ENCODE assay signal across 19 cellular contexts in genomic region chr3:43215684-43216336, GRCh38.
DNase-seq lines count a peak whose midpoint lies in the region; ATAC-seq and TF ChIP-seq lines count a peak whose summit lies in the region.
"Had no signal": no experiment of that assay in that cellular context is flagged by ENCODE, and none has a peak within 500 bp of the region (broad histone marks: within the 10 kb centered on the region; RNA-seq: fewer than 3 reads in every experiment).

No MANE protein-coding gene starts in this region.

- POLR2A ChIA-PET in CD8-positive, alpha-beta T cell (lab: Charles Lee), result interaction anchor here (5.6 kb wide), 1 partner anchor 53 kb away, joined by 24 read pairs; no protein-coding TSS in a partner anchor

- no peak overlapping the region for H4K5ac ChIP-seq in H9 (ENCODE audit: insufficient read length, low read depth, low read length)

- no peak overlapping the region for H3K56ac ChIP-seq in H9 (ENCODE audit: insufficient read length, low read depth, low read length)

- no peaks in the 10 kb centered on the region for H3K23me2 ChIP-seq in H9 (ENCODE audit: insufficient read length, low read depth, low read length, poor library complexity, severe bottlenecking)

- no peaks in the 10 kb centered on the region for H3K79me1 ChIP-seq in H9 (ENCODE audit: insufficient read depth, low read depth, low read length, poor library complexity, severe bottlenecking)

- H2AK5ac ChIP-seq in H9 (ENCODE audit: insufficient read length, low read length), result no peak overlapping the region

- DNase-seq in CD8-positive, alpha-beta T cell, result no peak
- no peak for DNase-seq in H9
- no peak for DNase-seq in T-helper 2 cell treated with Interferon-gamma antibody and Interleukin-4, amounts not matched to agents 5 μg/mL and 100 μg/mL, for 36 hours (ENCODE audit: low spot score)
- no peak for DNase-seq in uterus
- DNase-seq in NCI-H1436 treated with DMSO at 0.1 percent for 48 hours (lab: John Stamatoyannopoulos, UW), result no peak
- DNase-seq: activated CD8-positive, alpha-beta memory T cell treated with anti-CD3 and anti-CD28 coated beads for 24 hours; COR-L47; left lung; NCI-H2029 treated with DMSO at 0.1 percent for 48 hours; NCI-H774; retina; Right ventricle myocardium superior; stimulated activated CD4-positive, alpha-beta T cell treated with anti-CD3 and anti-CD28 coated beads, Interleukin-2, amount 100 ng/mL, for 24 hours had no signal

- peak overlapping the region; percentile 82 for H3K27ac Mint-ChIP-seq in CD8-positive, alpha-beta T cell
- H3K27ac Mint-ChIP-seq in H9 (peak overlapping the region in 1 of 3 experiments; percentile 53; a peak in 1 of 7 replicates), nephron (peak overlapping the region in 2 of 3 experiments; percentile 32 to 70)
- peak overlapping the region; percentile 4 for H3K27ac Mint-ChIP-seq in T-helper 2 cell treated with Interferon-gamma antibody and Interleukin-4, amounts not matched to agents 5 μg/mL and 100 μg/mL, for 36 hours
- H3K27ac Mint-ChIP-seq: activated T-helper 2 cell treated with anti-CD3 and anti-CD28 coated beads, Interferon-gamma antibody, Interleukin-2, Interleukin-4, amounts not matched to agents 10 μg/mL and 5 μg/mL and 100 μg/mL, durations not matched to agents 14 hours and 24 hours and 36 hours; natural killer cell treated with Interleukin-12 subunit alpha and Interleukin-12 subunit beta and Interleukin-15 and Interleukin-18, amount 100 ng/mL, for 72 hours had no signal

- no peak overlapping the region for H2AFZ ChIP-seq in H9 (ENCODE audit: low read length)

- H3K27ac ChIP-seq in CD8-positive, alpha-beta T cell (ENCODE audit: low read depth, low read length), result no peak overlapping the region
- H3K27ac ChIP-seq in H9 (ENCODE audit: insufficient read length, low read depth, low read length) (no peak overlapping the region), uterus (no peak overlapping the region)
- H3K27ac ChIP-seq: HL-60, left lung had no signal

- H4K8ac ChIP-seq in H9 (replicated peaks; ENCODE audit: insufficient read length, low read depth, low read length), result no peak overlapping the region

- H3K14ac ChIP-seq in H9 (ENCODE audit: insufficient read depth, low read length), result no peak overlapping the region; the same call in 1 of the 2 replicates

- no peak overlapping the region for H3K4me2 ChIP-seq in H9 (ENCODE audit: insufficient read depth, insufficient read length, low read length)

- no peaks in the 10 kb centered on the region for H3K36me3 ChIP-seq in CD8-positive, alpha-beta T cell (ENCODE audit: insufficient read depth, low read length)
- H3K36me3 ChIP-seq in uterus, result no peaks in the 10 kb centered on the region
- H3K36me3 ChIP-seq: left lung, tibial nerve had no signal

- H2BK5ac ChIP-seq in H9 (ENCODE audit: insufficient read length, low read length), result no peak overlapping the region

- no peak overlapping the region for H2BK120ac ChIP-seq in H9 (ENCODE audit: low read depth, low read length, poor library complexity, severe bottlenecking)

- H4K91ac ChIP-seq in H9 (ENCODE audit: insufficient read length, low read depth, low read length), result no peak overlapping the region

- H2BK20ac ChIP-seq in H9 (ENCODE audit: low read depth, low read length, poor library complexity, severe bottlenecking), result no peak overlapping the region

- no CpG with 5 or more reads among the region's 5 CpGs for WGBS in H9 (ENCODE audit: extremely low coverage, insufficient read length, low lambda C conversion rate)

- H3K79me2 ChIP-seq in H9 (ENCODE audit: insufficient read depth, low read length), result no peaks in the 10 kb centered on the region

- no peaks in the 10 kb centered on the region for H3K9me3 ChIP-seq in CD8-positive, alpha-beta T cell (ENCODE audit: low read length)
- H3K9me3 ChIP-seq in H9 (ENCODE audit: control insufficient read depth, low read depth, low read length) (no peaks in the 10 kb centered on the region), uterus (no peaks in the 10 kb centered on the region)
- H3K9me3 ChIP-seq: left lung, tibial nerve had no signal

- no peak overlapping the region for H3K9ac ChIP-seq in H9 (ENCODE audit: extremely low read depth, insufficient read length, low read length)

- no peaks in the 10 kb centered on the region for H3K27me3 Mint-ChIP-seq in CD8-positive, alpha-beta T cell (ENCODE audit: low read depth)
- H3K27me3 Mint-ChIP-seq in H9 (ENCODE audit: low read depth), result peaks cover 21% of the 10 kb centered on the region
- peaks cover 24% of the 10 kb centered on the region for H3K27me3 Mint-ChIP-seq in T-helper 2 cell treated with Interferon-gamma antibody and Interleukin-4, amounts not matched to agents 5 μg/mL and 100 μg/mL, for 36 hours (ENCODE audit: low read depth)
- peaks cover 6% of the 10 kb centered on the region for H3K27me3 Mint-ChIP-seq in nephron (ENCODE audit: low read depth)

- no peak overlapping the region for H3K18ac ChIP-seq in H9 (ENCODE audit: insufficient read length, low read depth, low read length)

- CTCF ChIA-PET in CD8-positive, alpha-beta T cell (lab: Charles Lee), result interaction anchor here (1.0 to 5.9 kb wide), 4 partner anchors 53 to 286 kb away, joined by 3 to 39 read pairs (median 10); no protein-coding TSS in a partner anchor

- no peak overlapping the region for H3K23ac ChIP-seq in H9 (ENCODE audit: insufficient read length, low read depth, low read length)

- TF ChIP-seq POLR2A in uterus (IDR thresholded peaks at IDR 0.05), result no peak

- no peaks in the 10 kb centered on the region for H3K27me3 ChIP-seq in CD8-positive, alpha-beta T cell (ENCODE audit: insufficient read depth, low read length)
- H3K27me3 ChIP-seq in H9 (ENCODE audit: insufficient read depth, low read length), result no peaks in the 10 kb centered on the region
- H3K27me3 ChIP-seq in uterus, result no peaks in the 10 kb centered on the region
- H3K27me3 ChIP-seq: left lung, tibial nerve had no signal

- peak; percentile 39 for ATAC-seq in CD8-positive, alpha-beta T cell
- ATAC-seq in GM21390 (IDR thresholded peaks at IDR 0.05; ENCODE audit: unreplicated experiment), result no peak
- ATAC-seq: left lung; natural killer cell treated with Interleukin-12 subunit alpha and Interleukin-12 subunit beta and Interleukin-15 and Interleukin-18, amount 100 ng/mL, for 72 hours had no signal

- intact Hi-C loops in CD8-positive, alpha-beta T cell (cut with DNase I, micrococcal nuclease), result loop anchor here in 1 of 2 experiments (5.0 kb wide), 1 partner anchor 34 kb away; no protein-coding TSS in a partner anchor
- intact Hi-C loops in uterus (cut with DNase I; ENCODE audit: low total_unique reads), result no loop called here

- peaks cover 53% of the 10 kb centered on the region for H3K4me1 Mint-ChIP-seq in CD8-positive, alpha-beta T cell (ENCODE audit: low read depth)
- H3K4me1 Mint-ChIP-seq in H9 (no peaks in the 10 kb centered on the region), nephron (peaks cover 4% of the 10 kb centered on the region)
- peaks cover 15% of the 10 kb centered on the region for H3K4me1 Mint-ChIP-seq in T-helper 2 cell treated with Interferon-gamma antibody and Interleukin-4, amounts not matched to agents 5 μg/mL and 100 μg/mL, for 36 hours (ENCODE audit: low read depth)

- H3K36me3 Mint-ChIP-seq in CD8-positive, alpha-beta T cell, result no peaks in the 10 kb centered on the region
- H3K36me3 Mint-ChIP-seq in H9 (ENCODE audit: insufficient read depth in 1 of 3, low read depth in 3 of 3), result no peaks in the 10 kb centered on the region
- no peaks in the 10 kb centered on the region for H3K36me3 Mint-ChIP-seq in T-helper 2 cell treated with Interferon-gamma antibody and Interleukin-4, amounts not matched to agents 5 μg/mL and 100 μg/mL, for 36 hours (ENCODE audit: low read depth)
- H3K36me3 Mint-ChIP-seq in nephron (ENCODE audit: low read depth), result no peaks in the 10 kb centered on the region
- H3K36me3 Mint-ChIP-seq: natural killer cell treated with Interleukin-12 subunit alpha and Interleukin-12 subunit beta and Interleukin-15 and Interleukin-18, amount 100 ng/mL, for 72 hours had no signal

- H2BK12ac ChIP-seq in H9 (ENCODE audit: insufficient read length, low read depth, low read length), result no peak overlapping the region

- no peak overlapping the region for H3K4me3 Mint-ChIP-seq in CD8-positive, alpha-beta T cell
- H3K4me3 Mint-ChIP-seq in H9, result no peak overlapping the region
- H3K4me3 Mint-ChIP-seq in T-helper 2 cell treated with Interferon-gamma antibody and Interleukin-4, amounts not matched to agents 5 μg/mL and 100 μg/mL, for 36 hours, result no peak overlapping the region
- H3K4me3 Mint-ChIP-seq in nephron, result no peak overlapping the region
- H3K4me3 Mint-ChIP-seq: natural killer cell treated with Interleukin-12 subunit alpha and Interleukin-12 subunit beta and Interleukin-15 and Interleukin-18, amount 100 ng/mL, for 72 hours had no signal

- H2BK15ac ChIP-seq in H9 (ENCODE audit: low read depth, low read length), result no peak overlapping the region

- no peak overlapping the region for H3T11ph ChIP-seq in H9 (ENCODE audit: low read length)

- H4K20me1 ChIP-seq in H9 (ENCODE audit: control insufficient read depth, insufficient read depth, insufficient read length), result no peaks in the 10 kb centered on the region

- H3K4ac ChIP-seq in H9 (ENCODE audit: low read depth, low read length), result no peak overlapping the region

- TF ChIP-seq CTCF in CD8-positive, alpha-beta T cell (IDR thresholded peaks at IDR 0.05), result peak; percentile 23
- TF ChIP-seq CTCF in H9 (conservative IDR thresholded peaks at IDR 0.05) (peak; percentile 54; the same call in 2 of the 3 replicates), nephron (IDR thresholded peaks at IDR 0.05; ENCODE audit: unreplicated experiment in 3 of 3) (no peak), uterus (IDR thresholded peaks at IDR 0.05) (no peak)

- H3K4me3 ChIP-seq in CD8-positive, alpha-beta T cell (ENCODE audit: low read depth, low read length), result no peak overlapping the region
- H3K4me3 ChIP-seq in uterus, result no peak overlapping the region
- H3K4me3 ChIP-seq: left lung, tibial nerve had no signal

- peaks cover 47% of the 10 kb centered on the region for H3K4me1 ChIP-seq in CD8-positive, alpha-beta T cell (ENCODE audit: insufficient read depth, low read length)
- no peaks in the 10 kb centered on the region for H3K4me1 ChIP-seq in H9 (ENCODE audit: insufficient read depth, low read length)
- H3K4me1 ChIP-seq in uterus, result no peaks in the 10 kb centered on the region
- H3K4me1 ChIP-seq: left lung, tibial nerve had no signal

- no peaks in the 10 kb centered on the region for H3K9me3 Mint-ChIP-seq in CD8-positive, alpha-beta T cell
- no peaks in the 10 kb centered on the region for H3K9me3 Mint-ChIP-seq in H9
- H3K9me3 Mint-ChIP-seq in T-helper 2 cell treated with Interferon-gamma antibody and Interleukin-4, amounts not matched to agents 5 μg/mL and 100 μg/mL, for 36 hours, result no peaks in the 10 kb centered on the region
- no peaks in the 10 kb centered on the region for H3K9me3 Mint-ChIP-seq in nephron
- H3K9me3 Mint-ChIP-seq: activated T-helper 2 cell treated with anti-CD3 and anti-CD28 coated beads, Interferon-gamma antibody, Interleukin-2, Interleukin-4, amounts not matched to agents 10 μg/mL and 5 μg/mL and 100 μg/mL, durations not matched to agents 14 hours and 24 hours and 36 hours; natural killer cell treated with Interleukin-12 subunit alpha and Interleukin-12 subunit beta and Interleukin-15 and Interleukin-18, amount 100 ng/mL, for 72 hours had no signal

Comparison
In these comparisons a context has a peak if more than half of its experiments do, and no peak if none do; other contexts are left out.
1. CTCF ChIP-seq: peak in CD8-positive, alpha-beta T cell (single experiment) and H9 (single experiment); none in nephron (0 of 3) and uterus (0 of 4).